In the genomic region with DNA sequence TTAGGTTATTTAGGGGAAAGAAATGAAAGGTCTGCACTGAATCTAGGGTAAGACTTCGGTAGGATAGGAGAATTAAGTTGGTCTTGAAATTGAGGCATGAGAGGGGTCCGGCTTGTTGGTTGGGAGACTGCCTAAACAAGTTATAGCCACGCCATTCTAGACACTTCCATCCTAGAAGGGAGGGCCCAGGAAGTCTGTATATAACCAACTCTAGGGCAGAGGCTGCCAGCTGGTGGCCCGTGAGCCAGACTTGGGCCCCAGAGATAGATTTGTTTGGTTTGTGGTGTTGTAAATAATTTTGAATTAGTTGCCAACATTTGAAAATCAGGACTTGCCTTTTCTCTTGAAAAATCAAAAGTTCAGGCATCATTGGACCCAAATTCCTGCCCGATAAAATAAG, we compare ENCODE assay signal across 27 cellular contexts. TPM values are rescaled to one million over a fixed set of nuclear protein-coding genes. Genes with fewer than 3 reads are reported as not detected.
DNase-seq lines count a peak whose midpoint lies in the region; ATAC-seq and TF ChIP-seq lines count a peak whose summit lies in the region.
"Had no signal": no experiment of that assay in that cellular context is flagged by ENCODE, and none has a peak within 500 bp of the region (broad histone marks: within the 10 kb centered on the region; RNA-seq: fewer than 3 reads in every experiment).

No MANE protein-coding gene starts in this region.

- peak overlapping the region in 1 of 3 donors; percentile 33 for H3K9ac ChIP-seq in skeletal muscle tissue (ENCODE audit: low read depth in 1 of 3, low read length in 3 of 3)
- H3K9ac ChIP-seq: BLaER1 treated with 17β-estradiol and CSF1 and Interleukin-3, amounts not matched to agents 10 nM and 100 nM; parathyroid adenoma had no signal

- H3K4me3 Mint-ChIP-seq in activated CD4-positive, alpha-beta T cell treated with anti-CD3 and anti-CD28 coated beads, Interleukin-2, amount 10 ng/mL, durations not matched to agents 7 days and 5 days: no peak overlapping the region
- peak overlapping the region; percentile 1 to 91 (median 39) for H3K4me3 Mint-ChIP-seq in IgD-negative memory B cell
- H3K4me3 Mint-ChIP-seq in activated naive CD8-positive, alpha-beta T cell: peak overlapping the region; percentile 42
- H3K4me3 Mint-ChIP-seq: memory B cell, naive B cell, WTC11 had no signal

- in situ Hi-C loops in GM13977 (cut with MboI; ENCODE audit: low pct_unique_long_range_greater_than_20kb, low sequenced_read_pairs, unreplicated experiment): no loop called here

- no peaks in the 10 kb centered on the region for H3K27me3 ChIP-seq in skeletal muscle tissue (ENCODE audit: control insufficient read depth in 3 of 3, insufficient read depth in 3 of 3, low read length in 3 of 3)
- H3K27me3 ChIP-seq in sigmoid colon: no peaks in the 10 kb centered on the region
- H3K27me3 ChIP-seq: BLaER1 treated with 17β-estradiol and CSF1 and Interleukin-3, amounts not matched to agents 10 nM and 100 nM; body of pancreas; colonic mucosa had no signal

- DNase-seq in activated CD4-positive, alpha-beta T cell treated with anti-CD3 and anti-CD28 coated beads, Interleukin-2, amount 10 ng/mL, durations not matched to agents 7 days and 5 days: no peak
- DNase-seq in activated CD4-positive, alpha-beta T cell treated with anti-CD3 and anti-CD28 coated beads for 1 hour: no peak
- no peak for DNase-seq in GM13977 (ENCODE audit: low spot score)
- DNase-seq in sigmoid colon: no peak
- DNase-seq: activated gamma-delta T cell; body of pancreas; colonic mucosa; DMS153; hypothalamus; naive B cell; NCI-H1436; NCI-H2171; NCI-H69; SHP77; stimulated activated CD4-positive, alpha-beta T cell treated with anti-CD3 and anti-CD28 coated beads, Interleukin-2, amount 100 ng/mL, for 24 hours had no signal

- no peak for TF ChIP-seq EP300 in sigmoid colon (IDR thresholded peaks at IDR 0.05)

- ATAC-seq in HG03378 (IDR thresholded peaks at IDR 0.05; ENCODE audit: unreplicated experiment): no peak
- ATAC-seq: A549, body of pancreas, WTC11 had no signal

- 54 to 73% methylated on average over 5 of the region's 5 CpGs for WGBS in sigmoid colon, 2 donors

- H3K4me3 ChIP-seq in skeletal muscle tissue (ENCODE audit: low read length in 3 of 3) (no peak overlapping the region), sigmoid colon (no peak overlapping the region)
- H3K4me3 ChIP-seq: A549; BLaER1 treated with 17β-estradiol and CSF1 and Interleukin-3, amounts not matched to agents 10 nM and 100 nM; body of pancreas; colonic mucosa; HAP-1 had no signal

- peaks cover 74% of the 10 kb centered on the region for H3K4me1 Mint-ChIP-seq in activated CD4-positive, alpha-beta T cell treated with anti-CD3 and anti-CD28 coated beads, Interleukin-2, amount 10 ng/mL, durations not matched to agents 7 days and 5 days
- H3K4me1 Mint-ChIP-seq in IgD-negative memory B cell: peaks cover 50 to 62% (median 54%) of the 10 kb centered on the region in 3 donors
- H3K4me1 Mint-ChIP-seq in activated naive CD8-positive, alpha-beta T cell (ENCODE audit: low read depth): peaks cover 72% of the 10 kb centered on the region

- peak overlapping the region; percentile 79 for H3K27ac ChIP-seq in skeletal muscle tissue (ENCODE audit: low read depth, low read length)
- no peak overlapping the region for H3K27ac ChIP-seq in sigmoid colon
- H3K27ac ChIP-seq: A549; BLaER1 treated with 17β-estradiol and CSF1 and Interleukin-3, amounts not matched to agents 10 nM and 100 nM; body of pancreas; colonic mucosa; parathyroid adenoma had no signal

- H3K9me3 ChIP-seq in skeletal muscle tissue (ENCODE audit: control insufficient read depth in 3 of 3, low read length in 3 of 3): no peaks in the 10 kb centered on the region
- H3K9me3 ChIP-seq in sigmoid colon: no peaks in the 10 kb centered on the region
- H3K9me3 ChIP-seq: A549; BLaER1 treated with 17β-estradiol and CSF1 and Interleukin-3, amounts not matched to agents 10 nM and 100 nM; body of pancreas; colonic mucosa; HAP-1 had no signal

- H3K27me3 Mint-ChIP-seq in activated CD4-positive, alpha-beta T cell treated with anti-CD3 and anti-CD28 coated beads, Interleukin-2, amount 10 ng/mL, durations not matched to agents 7 days and 5 days: no peaks in the 10 kb centered on the region
- H3K27me3 Mint-ChIP-seq in IgD-negative memory B cell: no peaks in the 10 kb centered on the region
- H3K27me3 Mint-ChIP-seq in activated naive CD8-positive, alpha-beta T cell: no peaks in the 10 kb centered on the region
- H3K27me3 Mint-ChIP-seq: memory B cell, naive B cell had no signal

- POLR2A ChIA-PET in activated CD4-positive, alpha-beta T cell treated with anti-CD3 and anti-CD28 coated beads, Interleukin-2, amount 10 ng/mL, durations not matched to agents 7 days and 5 days (lab: Charles Lee): no interaction called here

- CTCF ChIA-PET in activated CD4-positive, alpha-beta T cell treated with anti-CD3 and anti-CD28 coated beads, Interleukin-2, amount 10 ng/mL, durations not matched to agents 7 days and 5 days (lab: Charles Lee): interaction anchor here (2.5 to 3.1 kb wide), 3 partner anchors 16 to 19 kb away, joined by 6 to 22 read pairs (median 16); partner anchors contain the start of gene SLC7A6

- H3K9me3 Mint-ChIP-seq in activated CD4-positive, alpha-beta T cell treated with anti-CD3 and anti-CD28 coated beads, Interleukin-2, amount 10 ng/mL, durations not matched to agents 7 days and 5 days: no peaks in the 10 kb centered on the region
- no peaks in the 10 kb centered on the region for H3K9me3 Mint-ChIP-seq in IgD-negative memory B cell
- H3K9me3 Mint-ChIP-seq in activated naive CD8-positive, alpha-beta T cell (ENCODE audit: low read depth): no peaks in the 10 kb centered on the region
- H3K9me3 Mint-ChIP-seq: memory B cell, naive B cell, WTC11 had no signal

- intact Hi-C loops in sigmoid colon (cut with DNase I): no loop called here

- H3K36me3 ChIP-seq in skeletal muscle tissue (ENCODE audit: control insufficient read depth in 3 of 3, insufficient read depth in 3 of 3, low read length in 3 of 3): peaks cover 0 to 6% (median 3%) of the 10 kb centered on the region in 3 donors
- H3K36me3 ChIP-seq in sigmoid colon: peaks cover 0 to 9% (median 3%) of the 10 kb centered on the region in 4 donors
- H3K36me3 ChIP-seq: colonic mucosa had no signal

- peaks cover 66% of the 10 kb centered on the region for H3K36me3 Mint-ChIP-seq in activated CD4-positive, alpha-beta T cell treated with anti-CD3 and anti-CD28 coated beads, Interleukin-2, amount 10 ng/mL, durations not matched to agents 7 days and 5 days (ENCODE audit: low read depth)
- peaks cover 18% of the 10 kb centered on the region for H3K36me3 Mint-ChIP-seq in IgD-negative memory B cell
- H3K36me3 Mint-ChIP-seq in activated naive CD8-positive, alpha-beta T cell: peaks cover 11% of the 10 kb centered on the region

- TF ChIP-seq CTCF in GM13977 (IDR thresholded peaks at IDR 0.05; ENCODE audit: extremely low read depth, insufficient read depth, missing control alignments) (no peak), sigmoid colon (IDR thresholded peaks at IDR 0.05) (no peak)

- TF ChIP-seq POLR2A in sigmoid colon (IDR thresholded peaks at IDR 0.05): no peak

- peak overlapping the region; percentile 59 for H3K27ac Mint-ChIP-seq in activated CD4-positive, alpha-beta T cell treated with anti-CD3 and anti-CD28 coated beads, Interleukin-2, amount 10 ng/mL, durations not matched to agents 7 days and 5 days
- no peak overlapping the region for H3K27ac Mint-ChIP-seq in IgD-negative memory B cell
- H3K27ac Mint-ChIP-seq in activated naive CD8-positive, alpha-beta T cell: peak overlapping the region; percentile 85
- H3K27ac Mint-ChIP-seq: WTC11 had no signal

- H3K4me1 ChIP-seq in skeletal muscle tissue (ENCODE audit: control insufficient read depth in 3 of 3, insufficient read depth in 3 of 3, low read length in 3 of 3) (peaks cover 60 to 69% (median 62%) of the 10 kb centered on the region in 3 donors), sigmoid colon (peaks cover 0 to 20% (median 18%) of the 10 kb centered on the region in 4 donors)
- H3K4me1 ChIP-seq: A549, body of pancreas, colonic mucosa, HAP-1, parathyroid adenoma had no signal

RNA-seq across cellular contexts. Expression of gene SLC7A6, which starts 15.8 kb away (rescaled TPM):
- 100 to 1,000 TPM; 116 to 130 TPM for total RNA-seq in activated CD4-positive, alpha-beta T cell treated with anti-CD3 and anti-CD28 coated beads, Interleukin-2, amount 10 ng/mL, durations not matched to agents 7 days and 5 days
- 13.8 TPM for polyA plus RNA-seq in IgD-negative memory B cell
- total RNA-seq in skeletal muscle tissue: 9.4 TPM
- total RNA-seq in sigmoid colon: 10 to 100 TPM; 26.8 to 40.7 (median 35.1) TPM
- 10 to 100 TPM in 1 of 3 donors, 1 to 10 TPM in 2; 1.8 to 22.5 (median 2.5) TPM for polyA plus RNA-seq in sigmoid colon

RNA-seq across cellular contexts. Expression of gene SLC7A6OS, which starts 30.6 kb away (rescaled TPM):
- total RNA-seq in activated CD4-positive, alpha-beta T cell treated with anti-CD3 and anti-CD28 coated beads, Interleukin-2, amount 10 ng/mL, durations not matched to agents 7 days and 5 days: 10 to 100 TPM; 25.9 to 28.6 TPM
- 28.2 TPM for polyA plus RNA-seq in IgD-negative memory B cell
- 11.0 TPM for total RNA-seq in skeletal muscle tissue
- total RNA-seq in sigmoid colon: 10 to 100 TPM in 3 of 4 donors, 1 to 10 TPM in 1; 9.5 to 20.8 (median 11.8) TPM
- 1 to 10 TPM; 4.8 to 10.0 (median 6.5) TPM for polyA plus RNA-seq in sigmoid colon

RNA-seq across cellular contexts. Expression of gene PRMT7, which starts 30.7 kb away (rescaled TPM):
- 10 to 100 TPM; 76.9 TPM for total RNA-seq in activated CD4-positive, alpha-beta T cell treated with anti-CD3 and anti-CD28 coated beads, Interleukin-2, amount 10 ng/mL, durations not matched to agents 7 days and 5 days
- 22.8 TPM for polyA plus RNA-seq in IgD-negative memory B cell
- 49.1 TPM for total RNA-seq in skeletal muscle tissue
- 10 to 100 TPM; 34.6 to 51.0 (median 45.6) TPM for total RNA-seq in sigmoid colon
- 10 to 100 TPM; 12.0 to 40.7 (median 19.0) TPM for polyA plus RNA-seq in sigmoid colon

RNA-seq across cellular contexts. Expression of gene PLA2G15, which starts 35.0 kb away (rescaled TPM):
- 10 to 100 TPM in 1 of 2 experiments, 1 to 10 TPM in 1; 8.4 to 10.1 TPM for total RNA-seq in activated CD4-positive, alpha-beta T cell treated with anti-CD3 and anti-CD28 coated beads, Interleukin-2, amount 10 ng/mL, durations not matched to agents 7 days and 5 days
- polyA plus RNA-seq in IgD-negative memory B cell (8.2 TPM), sigmoid colon (10 to 100 TPM in 1 of 3 donors, 1 to 10 TPM in 2; 4.2 to 10.1 (median 8.1) TPM)
- total RNA-seq in skeletal muscle tissue (23.0 TPM), sigmoid colon (10 to 100 TPM; 10.2 to 15.7 (median 12.5) TPM)

RNA-seq across cellular contexts. Expression of gene ESRP2, which starts 44.2 kb away (rescaled TPM):
- total RNA-seq in activated CD4-positive, alpha-beta T cell treated with anti-CD3 and anti-CD28 coated beads, Interleukin-2, amount 10 ng/mL, durations not matched to agents 7 days and 5 days: under 1 TPM in 1 of 2 experiments, not detected in 1; 0.08 TPM
- polyA plus RNA-seq in IgD-negative memory B cell (0.48 TPM), sigmoid colon (10 to 100 TPM; 24.0 to 50.0 (median 25.4) TPM)
- total RNA-seq in skeletal muscle tissue (not detected), sigmoid colon (under 1 TPM in 3 of 4 donors, not detected in 1; under 0.01 to 0.16 (median 0.14) TPM)
- total RNA-seq: M059J; T-helper 1 cell treated with Interleukin-12 subunit alpha and Interleukin-12 subunit beta and Interleukin-4 antibody, amounts not matched to agents 30 ng/mL and 1 ng/mL, for 36 hours had no signal

Comparison
In these comparisons a context has a peak if more than half of its experiments do, and no peak if none do; other contexts are left out.
1. H3K27ac Mint-ChIP-seq: peak in activated CD4-positive, alpha-beta T cell treated with anti-CD3 and anti-CD28 coated beads, Interleukin-2, amount 10 ng/mL, durations not matched to agents 7 days and 5 days (single experiment) and activated naive CD8-positive, alpha-beta T cell (single experiment); none in IgD-negative memory B cell (0 of 3).